2 cellular contexts compared by ENCODE assay signal in the genomic region with DNA sequence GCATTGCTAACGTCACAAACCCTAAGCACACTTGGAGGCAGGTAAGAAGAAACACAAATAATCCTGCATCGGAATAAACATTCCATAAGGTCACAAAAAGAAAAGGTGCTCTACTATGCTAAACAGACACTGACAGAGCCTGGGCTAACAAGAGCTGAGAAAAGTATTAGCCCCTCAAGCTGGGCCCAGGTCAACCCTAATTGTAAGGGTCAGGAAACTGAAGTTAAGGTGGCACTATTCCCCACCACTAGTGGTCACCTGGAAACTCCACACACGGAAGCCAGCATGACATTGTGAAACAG.
TF ChIP-seq lines count a peak whose summit lies in the region.

No MANE protein-coding gene starts in this region.

TF ChIP-seq in A549, 52 proteins besides CTCF, POLR2A, EP300 and RAD21 (continued from another document):
- TF ChIP-seq, protein P1, sequence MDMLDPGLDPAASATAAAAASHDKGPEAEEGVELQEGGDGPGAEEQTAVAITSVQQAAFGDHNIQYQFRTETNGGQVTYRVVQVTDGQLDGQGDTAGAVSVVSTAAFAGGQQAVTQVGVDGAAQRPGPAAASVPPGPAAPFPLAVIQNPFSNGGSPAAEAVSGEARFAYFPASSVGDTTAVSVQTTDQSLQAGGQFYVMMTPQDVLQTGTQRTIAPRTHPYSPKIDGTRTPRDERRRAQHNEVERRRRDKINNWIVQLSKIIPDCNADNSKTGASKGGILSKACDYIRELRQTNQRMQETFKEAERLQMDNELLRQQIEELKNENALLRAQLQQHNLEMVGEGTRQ (IDR thresholded peaks at IDR 0.05), result no peak
- no peak for TF ChIP-seq TFCP2L1 (CRISPR knock-in tag; IDR thresholded peaks at IDR 0.05)
- no peak for TF ChIP-seq NPAS2 (CRISPR knock-in tag; IDR thresholded peaks at IDR 0.05; ENCODE audit: borderline replicate concordance)
- TF ChIP-seq PHF8 (IDR thresholded peaks at IDR 0.05; ENCODE audit: borderline replicate concordance, low read depth), result no peak
- TF ChIP-seq, protein P2, sequence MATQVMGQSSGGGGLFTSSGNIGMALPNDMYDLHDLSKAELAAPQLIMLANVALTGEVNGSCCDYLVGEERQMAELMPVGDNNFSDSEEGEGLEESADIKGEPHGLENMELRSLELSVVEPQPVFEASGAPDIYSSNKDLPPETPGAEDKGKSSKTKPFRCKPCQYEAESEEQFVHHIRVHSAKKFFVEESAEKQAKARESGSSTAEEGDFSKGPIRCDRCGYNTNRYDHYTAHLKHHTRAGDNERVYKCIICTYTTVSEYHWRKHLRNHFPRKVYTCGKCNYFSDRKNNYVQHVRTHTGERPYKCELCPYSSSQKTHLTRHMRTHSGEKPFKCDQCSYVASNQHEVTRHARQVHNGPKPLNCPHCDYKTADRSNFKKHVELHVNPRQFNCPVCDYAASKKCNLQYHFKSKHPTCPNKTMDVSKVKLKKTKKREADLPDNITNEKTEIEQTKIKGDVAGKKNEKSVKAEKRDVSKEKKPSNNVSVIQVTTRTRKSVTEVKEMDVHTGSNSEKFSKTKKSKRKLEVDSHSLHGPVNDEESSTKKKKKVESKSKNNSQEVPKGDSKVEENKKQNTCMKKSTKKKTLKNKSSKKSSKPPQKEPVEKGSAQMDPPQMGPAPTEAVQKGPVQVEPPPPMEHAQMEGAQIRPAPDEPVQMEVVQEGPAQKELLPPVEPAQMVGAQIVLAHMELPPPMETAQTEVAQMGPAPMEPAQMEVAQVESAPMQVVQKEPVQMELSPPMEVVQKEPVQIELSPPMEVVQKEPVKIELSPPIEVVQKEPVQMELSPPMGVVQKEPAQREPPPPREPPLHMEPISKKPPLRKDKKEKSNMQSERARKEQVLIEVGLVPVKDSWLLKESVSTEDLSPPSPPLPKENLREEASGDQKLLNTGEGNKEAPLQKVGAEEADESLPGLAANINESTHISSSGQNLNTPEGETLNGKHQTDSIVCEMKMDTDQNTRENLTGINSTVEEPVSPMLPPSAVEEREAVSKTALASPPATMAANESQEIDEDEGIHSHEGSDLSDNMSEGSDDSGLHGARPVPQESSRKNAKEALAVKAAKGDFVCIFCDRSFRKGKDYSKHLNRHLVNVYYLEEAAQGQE (IDR thresholded peaks at IDR 0.05), result no peak
- no peak for TF ChIP-seq ELK1 (IDR thresholded peaks at IDR 0.05; ENCODE audit: low read depth, low read length)
- TF ChIP-seq HDAC2 (IDR thresholded peaks at IDR 0.05), result no peak
- no peak for TF ChIP-seq CHD2 (IDR thresholded peaks at IDR 0.05; ENCODE audit: low read length, partially characterized antibody)

TF ChIP-seq in IMR-90, 13 proteins besides CTCF, POLR2A, EP300 and RAD21 (continued from another document):
- no peak for TF ChIP-seq MXI1 (IDR thresholded peaks at IDR 0.05; ENCODE audit: borderline replicate concordance, low read depth, low read length)
- TF ChIP-seq RFX5 (IDR thresholded peaks at IDR 0.05; ENCODE audit: low read depth, low read length), result no peak
- TF ChIP-seq, protein P1 (IDR thresholded peaks at IDR 0.05; ENCODE audit: low read depth, low read length), result no peak
- TF ChIP-seq SMC3 (IDR thresholded peaks at IDR 0.05; ENCODE audit: low read depth, low read length), result no peak
- TF ChIP-seq CHD1 (IDR thresholded peaks at IDR 0.05; ENCODE audit: low read depth, low read length), result no peak
- no peak for TF ChIP-seq CEBPB (IDR thresholded peaks at IDR 0.05; ENCODE audit: low read depth, low read length)
- no peak for TF ChIP-seq MAFK (IDR thresholded peaks at IDR 0.05; ENCODE audit: low read depth, low read length)
- TF ChIP-seq NFE2L2 (IDR thresholded peaks at IDR 0.05; ENCODE audit: low read depth, low read length), result no peak
- no peak for TF ChIP-seq MAZ (IDR thresholded peaks at IDR 0.05; ENCODE audit: borderline replicate concordance, low read depth, low read length)
- no peak for TF ChIP-seq ELK1 (IDR thresholded peaks at IDR 0.05; ENCODE audit: borderline replicate concordance, low read depth, low read length)
TF ChIP-seq in IMR-90: peak in this region for 0.
